Comparison of ENCODE assay signal across 1 cellular context in genomic region chr7:5532520-5533335, GRCh38.
TF ChIP-seq lines count a peak whose summit lies in the region.

No MANE protein-coding gene starts in this region.

TF ChIP-seq in K562, 482 proteins besides CTCF, POLR2A, EP300 and RAD21 (continues in another document):
- peak; percentile 34; the same call in 1 of the 2 replicates for TF ChIP-seq HDAC2 (IDR thresholded peaks at IDR 0.05)
- TF ChIP-seq TCF7L2 (IDR thresholded peaks at IDR 0.05; ENCODE audit: low read depth, low read length), result no peak
- TF ChIP-seq CHD7 (IDR thresholded peaks at IDR 0.05; ENCODE audit: low read depth, low read length), result no peak
- no peak for TF ChIP-seq BCOR (IDR thresholded peaks at IDR 0.05)
- no peak for TF ChIP-seq NFE2L1 (tag; IDR thresholded peaks at IDR 0.05; ENCODE audit: borderline replicate concordance, low read depth)
- TF ChIP-seq ATF1 (CRISPR knock-in tag; IDR thresholded peaks at IDR 0.05), result no peak
- no peak for TF ChIP-seq ATF1 (tag; IDR thresholded peaks at IDR 0.05)
- TF ChIP-seq PRDM10 (IDR thresholded peaks at IDR 0.05; ENCODE audit: partially characterized antibody), result no peak
- no peak for TF ChIP-seq TEAD4 (IDR thresholded peaks at IDR 0.05; ENCODE audit: low read length)
- no peak for TF ChIP-seq TEAD4 (CRISPR knock-in tag; IDR thresholded peaks at IDR 0.05; ENCODE audit: borderline replicate concordance)
- TF ChIP-seq EP400 (IDR thresholded peaks at IDR 0.05), result no peak
- peak; percentile 20; the same call in 1 of the 2 replicates for TF ChIP-seq ZNF263 (CRISPR knock-in tag; IDR thresholded peaks at IDR 0.05; ENCODE audit: borderline replicate concordance)
- TF ChIP-seq NEUROD1 (IDR thresholded peaks at IDR 0.05; ENCODE audit: borderline replicate concordance, low read depth, low read length, partially characterized antibody), result no peak
- TF ChIP-seq MYC (IDR thresholded peaks at IDR 0.05; ENCODE audit: low read depth, low read length), result 0 out of 2 replicates have a peak, but pooled peaks have one; percentile 35
- no peak for TF ChIP-seq MYC (CRISPR knock-in tag; IDR thresholded peaks at IDR 0.05; ENCODE audit: borderline replicate concordance, low read depth)
- TF ChIP-seq NR4A1 (CRISPR knock-in tag; IDR thresholded peaks at IDR 0.05), result no peak
- TF ChIP-seq NR4A1 (tag; IDR thresholded peaks at IDR 0.05), result 0 out of 2 replicates have a peak, but pooled peaks have one; percentile 23
- TF ChIP-seq ATF7 (IDR thresholded peaks at IDR 0.05), result 0 out of 2 replicates have a peak, but pooled peaks have one; percentile 47
- TF ChIP-seq RFX5 (IDR thresholded peaks at IDR 0.05; ENCODE audit: low read depth, low read length), result no peak
- TF ChIP-seq CBX3 (IDR thresholded peaks at IDR 0.05; ENCODE audit: borderline replicate concordance in 1 of 2, low read length in 2 of 2), result no peak
- TF ChIP-seq TAF1 (IDR thresholded peaks at IDR 0.05; ENCODE audit: control insufficient read depth, extremely low read depth, insufficient read depth, low read length, severe bottlenecking), result peak; percentile 39
- 0 out of 2 replicates have a peak, but pooled peaks have one; percentile 5 for TF ChIP-seq ELF4 (CRISPR knock-in tag; IDR thresholded peaks at IDR 0.05)
- peak; percentile 36; the same call in 1 of the 2 replicates for TF ChIP-seq ZBTB7A (IDR thresholded peaks at IDR 0.05; ENCODE audit: borderline replicate concordance, control insufficient read depth, low read depth, low read length)
- TF ChIP-seq, protein P1, sequence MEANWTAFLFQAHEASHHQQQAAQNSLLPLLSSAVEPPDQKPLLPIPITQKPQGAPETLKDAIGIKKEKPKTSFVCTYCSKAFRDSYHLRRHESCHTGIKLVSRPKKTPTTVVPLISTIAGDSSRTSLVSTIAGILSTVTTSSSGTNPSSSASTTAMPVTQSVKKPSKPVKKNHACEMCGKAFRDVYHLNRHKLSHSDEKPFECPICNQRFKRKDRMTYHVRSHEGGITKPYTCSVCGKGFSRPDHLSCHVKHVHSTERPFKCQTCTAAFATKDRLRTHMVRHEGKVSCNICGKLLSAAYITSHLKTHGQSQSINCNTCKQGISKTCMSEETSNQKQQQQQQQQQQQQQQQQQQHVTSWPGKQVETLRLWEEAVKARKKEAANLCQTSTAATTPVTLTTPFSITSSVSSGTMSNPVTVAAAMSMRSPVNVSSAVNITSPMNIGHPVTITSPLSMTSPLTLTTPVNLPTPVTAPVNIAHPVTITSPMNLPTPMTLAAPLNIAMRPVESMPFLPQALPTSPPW (CRISPR knock-in tag; IDR thresholded peaks at IDR 0.05), result peak; percentile 41; the same call in 1 of the 2 replicates
- 0 out of 2 replicates have a peak, but pooled peaks have one; percentile 14 for TF ChIP-seq GABPA (tag; conservative IDR thresholded peaks at IDR 0.05; ENCODE audit: low read depth)
- peak; percentile 30; the same call in 1 of the 2 replicates for TF ChIP-seq CBX5 (IDR thresholded peaks at IDR 0.05; ENCODE audit: borderline replicate concordance, low read depth)
- TF ChIP-seq DPF2 (IDR thresholded peaks at IDR 0.05), result peak; percentile 63
- peak; percentile 45; the same call in 1 of the 2 replicates for TF ChIP-seq SUPT5H (IDR thresholded peaks at IDR 0.05)
- TF ChIP-seq GTF2F1 (IDR thresholded peaks at IDR 0.05; ENCODE audit: low read depth, low read length), result no peak
- peak; percentile 39; the same call in 1 of the 2 replicates for TF ChIP-seq ARID1B (IDR thresholded peaks at IDR 0.05)
- no peak for TF ChIP-seq CBFB (CRISPR knock-in tag; IDR thresholded peaks at IDR 0.05)
- TF ChIP-seq MAZ (CRISPR knock-in tag; conservative IDR thresholded peaks at IDR 0.05 in 1 of 2, IDR thresholded peaks at IDR 0.05 in 1 of 2), result peak in 1 of 2 experiments; percentile 45; a peak in 2 of 4 replicates
- no peak for TF ChIP-seq TCF3 (CRISPR knock-in tag; IDR thresholded peaks at IDR 0.05)
- TF ChIP-seq HMGN3 (IDR thresholded peaks at IDR 0.05; ENCODE audit: borderline replicate concordance, extremely low read depth, insufficient read length, low read depth, low read length), result peak; percentile 22
- TF ChIP-seq SAFB2 (IDR thresholded peaks at IDR 0.05; ENCODE audit: borderline replicate concordance, low read depth, low read length, severe bottlenecking), result no peak
- TF ChIP-seq, protein P2, sequence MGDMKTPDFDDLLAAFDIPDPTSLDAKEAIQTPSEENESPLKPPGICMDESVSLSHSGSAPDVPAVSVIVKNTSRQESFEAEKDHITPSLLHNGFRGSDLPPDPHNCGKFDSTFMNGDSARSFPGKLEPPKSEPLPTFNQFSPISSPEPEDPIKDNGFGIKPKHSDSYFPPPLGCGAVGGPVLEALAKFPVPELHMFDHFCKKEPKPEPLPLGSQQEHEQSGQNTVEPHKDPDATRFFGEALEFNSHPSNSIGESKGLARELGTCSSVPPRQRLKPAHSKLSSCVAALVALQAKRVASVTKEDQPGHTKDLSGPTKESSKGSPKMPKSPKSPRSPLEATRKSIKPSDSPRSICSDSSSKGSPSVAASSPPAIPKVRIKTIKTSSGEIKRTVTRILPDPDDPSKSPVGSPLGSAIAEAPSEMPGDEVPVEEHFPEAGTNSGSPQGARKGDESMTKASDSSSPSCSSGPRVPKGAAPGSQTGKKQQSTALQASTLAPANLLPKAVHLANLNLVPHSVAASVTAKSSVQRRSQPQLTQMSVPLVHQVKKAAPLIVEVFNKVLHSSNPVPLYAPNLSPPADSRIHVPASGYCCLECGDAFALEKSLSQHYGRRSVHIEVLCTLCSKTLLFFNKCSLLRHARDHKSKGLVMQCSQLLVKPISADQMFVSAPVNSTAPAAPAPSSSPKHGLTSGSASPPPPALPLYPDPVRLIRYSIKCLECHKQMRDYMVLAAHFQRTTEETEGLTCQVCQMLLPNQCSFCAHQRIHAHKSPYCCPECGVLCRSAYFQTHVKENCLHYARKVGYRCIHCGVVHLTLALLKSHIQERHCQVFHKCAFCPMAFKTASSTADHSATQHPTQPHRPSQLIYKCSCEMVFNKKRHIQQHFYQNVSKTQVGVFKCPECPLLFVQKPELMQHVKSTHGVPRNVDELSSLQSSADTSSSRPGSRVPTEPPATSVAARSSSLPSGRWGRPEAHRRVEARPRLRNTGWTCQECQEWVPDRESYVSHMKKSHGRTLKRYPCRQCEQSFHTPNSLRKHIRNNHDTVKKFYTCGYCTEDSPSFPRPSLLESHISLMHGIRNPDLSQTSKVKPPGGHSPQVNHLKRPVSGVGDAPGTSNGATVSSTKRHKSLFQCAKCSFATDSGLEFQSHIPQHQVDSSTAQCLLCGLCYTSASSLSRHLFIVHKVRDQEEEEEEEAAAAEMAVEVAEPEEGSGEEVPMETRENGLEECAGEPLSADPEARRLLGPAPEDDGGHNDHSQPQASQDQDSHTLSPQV (IDR thresholded peaks at IDR 0.05), result peak; percentile 62
- no peak for TF ChIP-seq ETV6 (IDR thresholded peaks at IDR 0.05; ENCODE audit: borderline replicate concordance in 1 of 2, low read depth in 2 of 2, low read length in 1 of 2)
- no peak for TF ChIP-seq ETV6 (CRISPR knock-in tag; IDR thresholded peaks at IDR 0.05; ENCODE audit: borderline replicate concordance)
